ENCODE assay signal across 23 cellular contexts in the genomic region with DNA sequence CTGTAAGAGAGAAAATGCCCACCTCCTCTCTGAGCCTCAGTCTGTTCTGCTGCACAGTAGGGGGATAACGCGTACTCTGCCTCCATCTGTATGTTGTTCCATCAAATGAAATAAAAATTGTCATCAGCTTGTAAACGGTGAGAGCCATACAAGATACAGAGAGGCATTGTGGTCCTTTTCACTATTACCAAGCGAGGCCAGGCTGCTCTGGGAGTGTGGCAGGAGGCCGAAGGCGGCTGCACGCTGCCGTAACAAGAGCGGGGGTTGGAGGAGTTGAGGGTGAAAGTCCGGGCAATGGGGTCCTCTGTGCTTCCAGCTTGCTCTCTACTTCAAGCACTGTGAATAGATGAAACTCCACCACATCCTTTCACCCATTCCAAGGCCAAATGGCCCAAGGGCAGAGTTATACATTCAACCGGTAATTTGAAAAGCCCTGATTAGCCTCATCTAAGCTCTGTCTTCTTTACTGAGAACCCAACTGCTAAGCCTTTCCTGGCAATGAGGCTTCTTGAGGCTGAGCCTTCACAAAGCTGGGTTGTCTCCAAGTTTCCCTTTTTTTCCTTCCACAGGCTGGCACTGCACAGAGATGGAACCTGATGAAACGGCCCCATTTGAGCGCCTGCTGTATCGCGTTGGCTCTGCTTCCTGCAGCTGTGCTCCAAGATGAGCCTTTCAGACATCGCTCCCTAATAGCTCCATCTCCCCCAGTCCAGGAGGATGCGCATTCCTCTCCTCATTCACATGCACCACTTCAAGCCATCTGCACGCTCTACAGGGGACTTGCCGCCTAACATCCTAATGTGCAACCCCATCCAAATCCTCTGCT. TPM values are rescaled to one million over a fixed set of nuclear protein-coding genes. Genes with fewer than 3 reads are reported as not detected.
DNase-seq lines count a peak whose midpoint lies in the region; ATAC-seq lines count a peak whose summit lies in the region.
"Had no signal": no experiment of that assay in that cellular context is flagged by ENCODE, and none has a peak within 500 bp of the region (broad histone marks: within the 10 kb centered on the region; RNA-seq: fewer than 3 reads in every experiment).

No MANE protein-coding gene starts in this region.

- peaks cover 0 to 5% of the 10 kb centered on the region in 2 donors for H3K27me3 Mint-ChIP-seq in stimulated activated naive B cell treated with anti-CD40 and anti-IgM and Interleukin-4, amounts not matched to agents 10 μg/mL and 1 μg/mL and 100 μg/mL, for 72 hours

- no peak overlapping the region for H4K12ac ChIP-seq in trophoblast cell (ENCODE audit: low read depth, low read length)

- H3K4me1 ChIP-seq in mesenchymal stem cell (ENCODE audit: control insufficient read depth, insufficient read depth, low read depth, low read length) (peaks cover 3% of the 10 kb centered on the region), trophoblast cell (ENCODE audit: control insufficient read depth in 1 of 2, insufficient read depth in 2 of 2, low read length in 2 of 2) (peaks cover 10 to 16% of the 10 kb centered on the region in 2 experiments)
- H3K4me1 ChIP-seq: testis had no signal

- no peak overlapping the region for H3K27ac Mint-ChIP-seq in stimulated activated naive B cell treated with anti-CD40 and anti-IgM and Interleukin-4, amounts not matched to agents 10 μg/mL and 1 μg/mL and 100 μg/mL, for 72 hours
- H3K27ac Mint-ChIP-seq: immature natural killer cell had no signal

- H3K27ac ChIP-seq in cingulate gyrus (ENCODE audit: low read depth, low read length) = peak overlapping the region; percentile 33
- H3K27ac ChIP-seq in mesenchymal stem cell (ENCODE audit: low read length, poor library complexity, severe bottlenecking) = no peak overlapping the region
- H3K27ac ChIP-seq in trophoblast cell (ENCODE audit: low read depth, low read length) = no peak overlapping the region
- H3K27ac ChIP-seq: heart left ventricle, testis had no signal

- H3K4ac ChIP-seq in mesenchymal stem cell (ENCODE audit: low read depth in 1 of 2, low read length in 2 of 2) (peak overlapping the region in 1 of 2 experiments; percentile 73), trophoblast cell (ENCODE audit: low read depth, low read length) (no peak overlapping the region)

- no peaks in the 10 kb centered on the region for H3K36me3 Mint-ChIP-seq in stimulated activated naive B cell treated with anti-CD40 and anti-IgM and Interleukin-4, amounts not matched to agents 10 μg/mL and 1 μg/mL and 100 μg/mL, for 72 hours
- H3K36me3 Mint-ChIP-seq: immature natural killer cell had no signal

- no peak overlapping the region for H3K4me3 ChIP-seq in mesenchymal stem cell (ENCODE audit: insufficient read depth in 1 of 2, low read depth in 1 of 2, low read length in 2 of 2)
- H3K4me3 ChIP-seq in trophoblast cell (ENCODE audit: low read depth, low read length) = no peak overlapping the region
- H3K4me3 ChIP-seq: heart left ventricle, K562, testis had no signal

- H2AK5ac ChIP-seq in mesenchymal stem cell (ENCODE audit: low read length, severe bottlenecking) (no peak overlapping the region), trophoblast cell (ENCODE audit: low read length) (no peak overlapping the region)

- H3K18ac ChIP-seq in mesenchymal stem cell (ENCODE audit: low read depth in 1 of 2, low read length in 2 of 2) (no peak overlapping the region), trophoblast cell (ENCODE audit: low read length) (no peak overlapping the region)

- no peaks in the 10 kb centered on the region for H3K79me2 ChIP-seq in trophoblast cell (ENCODE audit: control insufficient read depth, insufficient read depth, low read length, poor library complexity)

- no peak overlapping the region for H3K4me3 Mint-ChIP-seq in stimulated activated naive B cell treated with anti-CD40 and anti-IgM and Interleukin-4, amounts not matched to agents 10 μg/mL and 1 μg/mL and 100 μg/mL, for 72 hours
- H3K4me3 Mint-ChIP-seq: immature natural killer cell had no signal

- no peak overlapping the region for H3K9ac ChIP-seq in mesenchymal stem cell (ENCODE audit: low read length)
- H3K9ac ChIP-seq in trophoblast cell (ENCODE audit: low read length) = no peak overlapping the region

- peaks cover 0 to 4% of the 10 kb centered on the region in 2 experiments for H3K27me3 ChIP-seq in mesenchymal stem cell (ENCODE audit: control insufficient read depth in 1 of 2, insufficient read depth in 1 of 2, low read length in 2 of 2)
- no peaks in the 10 kb centered on the region for H3K27me3 ChIP-seq in trophoblast cell (ENCODE audit: insufficient read depth, low read length)
- H3K27me3 ChIP-seq: heart left ventricle, testis had no signal

- no peak overlapping the region for H2BK120ac ChIP-seq in mesenchymal stem cell (ENCODE audit: low read depth, low read length)
- H2BK120ac ChIP-seq in trophoblast cell (ENCODE audit: insufficient read depth, low read length, poor library complexity) = no peak overlapping the region

- H3K4me2 ChIP-seq in mesenchymal stem cell (ENCODE audit: low read length, poor library complexity, severe bottlenecking) (no peak overlapping the region), trophoblast cell (ENCODE audit: low read length) (no peak overlapping the region)

- H2BK15ac ChIP-seq in mesenchymal stem cell (ENCODE audit: low read depth, poor library complexity, severe bottlenecking) = no peak overlapping the region

- DNase-seq in Ammon's horn (ENCODE audit: low spot score) (peak; percentile 65), NCI-H446 treated with DMSO at 0.1 percent for 48 hours (lab: John Stamatoyannopoulos, UW) (peak; percentile 44), mesenchymal stem cell (no peak), trophoblast cell (no peak)
- DNase-seq in stimulated activated naive B cell treated with anti-CD40 and anti-IgM and Interleukin-4, amounts not matched to agents 10 μg/mL and 1 μg/mL and 100 μg/mL, for 72 hours = no peak
- DNase-seq: ACHN; activated CD4-positive, alpha-beta T cell treated with anti-CD3 and anti-CD28 coated beads for 1 hour; activated CD8-positive, alpha-beta memory T cell treated with anti-CD3 and anti-CD28 coated beads for 24 hours; activated naive CD4-positive, alpha-beta T cell treated with anti-CD3 and anti-CD28 coated beads, Interleukin-2, amount 50 U/mL, for 16 hours; activated T-cell treated with anti-CD3 and anti-CD28 coated beads, Interleukin-2, amount 50 U/mL, for 48 hours; cortex of kidney; DMS 273 treated with DMSO at 0.1 percent for 48 hours; GDM1; GOT3; heart left ventricle; immature natural killer cell; MV-4-11; right cardiac atrium; testis had no signal

- H4K8ac ChIP-seq in mesenchymal stem cell (ENCODE audit: low read length) = no peak overlapping the region
- no peak overlapping the region for H4K8ac ChIP-seq in trophoblast cell (ENCODE audit: low read depth, low read length)

- H2BK12ac ChIP-seq in mesenchymal stem cell (ENCODE audit: low read length in 2 of 2) (no peak overlapping the region), trophoblast cell (ENCODE audit: low read length) (no peak overlapping the region)

- no peak for ATAC-seq in stimulated activated naive B cell treated with anti-CD40 and anti-IgM and Interleukin-4, amounts not matched to agents 10 μg/mL and 1 μg/mL and 100 μg/mL, for 72 hours (replicated peaks)
- no peak for ATAC-seq in GM21529 (IDR thresholded peaks at IDR 0.05; ENCODE audit: unreplicated experiment)
- ATAC-seq in HG02981 (IDR thresholded peaks at IDR 0.05; ENCODE audit: unreplicated experiment) = no peak
- ATAC-seq: heart left ventricle, K562, right cardiac atrium had no signal

- H3K36me3 ChIP-seq in mesenchymal stem cell (ENCODE audit: control insufficient read depth in 1 of 2, insufficient read depth in 2 of 2, low read depth in 1 of 2, low read length in 2 of 2) = no peaks in the 10 kb centered on the region
- H3K36me3 ChIP-seq in trophoblast cell (ENCODE audit: control insufficient read depth in 1 of 2, insufficient read depth in 2 of 2, low read length in 2 of 2) = no peaks in the 10 kb centered on the region
- H3K36me3 ChIP-seq: heart left ventricle had no signal

- peak overlapping the region; percentile 18 for H4K91ac ChIP-seq in mesenchymal stem cell (ENCODE audit: low read length)
- no peak overlapping the region for H4K91ac ChIP-seq in trophoblast cell (ENCODE audit: low read depth, low read length)

- no peak overlapping the region for H3K14ac ChIP-seq in mesenchymal stem cell (ENCODE audit: low read length in 2 of 2)
- no peak overlapping the region for H3K14ac ChIP-seq in trophoblast cell (ENCODE audit: low read length)

- WGBS in mesenchymal stem cell = 93% methylated on average over 14 of the region's 19 CpGs
- no CpG with 5 or more reads among the region's 19 CpGs for WGBS in trophoblast cell (ENCODE audit: extremely low coverage, insufficient coverage, insufficient read length)

- H3K23ac ChIP-seq in mesenchymal stem cell (ENCODE audit: low read length in 2 of 2) (no peak overlapping the region), trophoblast cell (ENCODE audit: low read length) (no peak overlapping the region)

- H3K9me3 ChIP-seq in mesenchymal stem cell (ENCODE audit: control insufficient read depth, low read length) (no peaks in the 10 kb centered on the region), trophoblast cell (ENCODE audit: insufficient read depth, low read depth, low read length) (peaks cover 2% of the 10 kb centered on the region)
- H3K9me3 ChIP-seq: heart left ventricle, testis had no signal

- no peaks in the 10 kb centered on the region for H3K9me3 Mint-ChIP-seq in stimulated activated naive B cell treated with anti-CD40 and anti-IgM and Interleukin-4, amounts not matched to agents 10 μg/mL and 1 μg/mL and 100 μg/mL, for 72 hours
- H3K9me3 Mint-ChIP-seq: immature natural killer cell had no signal

- no peak overlapping the region for H2BK5ac ChIP-seq in mesenchymal stem cell (ENCODE audit: low read depth, low read length, poor library complexity, severe bottlenecking)
- H2BK5ac ChIP-seq in trophoblast cell (ENCODE audit: low read depth, low read length, poor library complexity) = no peak overlapping the region

- H3K79me1 ChIP-seq in mesenchymal stem cell (replicated peaks; ENCODE audit: low read length, poor library complexity, severe bottlenecking) (no peaks in the 10 kb centered on the region), trophoblast cell (ENCODE audit: low read length) (no peaks in the 10 kb centered on the region)

- no peak overlapping the region for H2AFZ ChIP-seq in mesenchymal stem cell (ENCODE audit: low read depth, low read length)
- H2AFZ ChIP-seq in trophoblast cell (ENCODE audit: insufficient read depth, low read length, poor library complexity) = no peak overlapping the region

- H3K4me1 Mint-ChIP-seq in stimulated activated naive B cell treated with anti-CD40 and anti-IgM and Interleukin-4, amounts not matched to agents 10 μg/mL and 1 μg/mL and 100 μg/mL, for 72 hours = peaks cover 12 to 19% of the 10 kb centered on the region in 2 donors
- H3K4me1 Mint-ChIP-seq: immature natural killer cell had no signal

RNA-seq across cellular contexts. Expression of gene PYROXD2, which starts 47.1 kb away (rescaled TPM):
- polyA plus RNA-seq in mesenchymal stem cell (2013, experiment 1 of 2) = 4.8 TPM
- polyA plus RNA-seq in mesenchymal stem cell (2013, experiment 2 of 2) = 5.4 TPM
- polyA plus RNA-seq in trophoblast cell (2013) = 1.3 and 1.5 TPM in 2 replicates

Comparison
In these comparisons a context has a peak if more than half of its experiments do, and no peak if none do; other contexts are left out.
1. DNase-seq: peak in Ammon's horn (single experiment) and NCI-H446 treated with DMSO at 0.1 percent for 48 hours (single experiment); none in mesenchymal stem cell (single experiment), stimulated activated naive B cell treated with anti-CD40 and anti-IgM and Interleukin-4, amounts not matched to agents 10 μg/mL and 1 μg/mL and 100 μg/mL, for 72 hours (single experiment) and trophoblast cell (0 of 2).